In the genomic region with DNA sequence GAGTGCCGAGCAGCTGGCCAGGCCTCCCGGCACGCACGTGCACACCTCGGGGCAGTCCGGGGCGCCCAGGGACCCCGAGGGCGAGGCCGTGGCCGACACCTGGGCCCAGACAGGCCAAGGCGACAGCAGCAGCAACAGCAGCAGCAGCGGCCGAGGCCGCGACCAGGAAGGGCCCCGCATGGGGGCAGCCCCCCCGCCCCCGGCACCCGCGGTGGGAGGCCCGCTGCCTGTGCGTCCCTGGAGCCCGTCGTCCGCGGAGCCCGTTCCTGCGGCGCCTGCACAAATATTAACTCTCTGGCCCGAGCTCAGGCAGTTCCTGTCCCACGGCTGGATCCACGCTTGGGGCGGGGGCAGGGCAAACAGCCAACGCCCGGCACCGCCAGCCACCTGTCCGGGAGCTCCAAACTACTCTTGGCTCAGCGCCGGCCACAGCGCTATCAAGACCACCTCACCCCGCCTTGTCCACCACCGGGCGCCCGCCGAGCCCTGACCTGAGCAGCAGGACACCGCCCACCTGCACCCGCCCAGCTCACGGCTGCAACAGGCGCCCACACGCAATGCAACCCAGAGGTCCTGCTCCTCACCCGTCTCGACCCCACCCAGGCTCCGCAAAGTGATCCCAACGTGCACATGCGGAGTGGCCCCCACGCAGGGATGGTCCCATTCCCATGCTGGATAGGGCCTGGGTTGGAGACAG, we compare ENCODE assay signal across 1 cellular context.
TF ChIP-seq lines count a peak whose summit lies in the region.

A gene with protein sequence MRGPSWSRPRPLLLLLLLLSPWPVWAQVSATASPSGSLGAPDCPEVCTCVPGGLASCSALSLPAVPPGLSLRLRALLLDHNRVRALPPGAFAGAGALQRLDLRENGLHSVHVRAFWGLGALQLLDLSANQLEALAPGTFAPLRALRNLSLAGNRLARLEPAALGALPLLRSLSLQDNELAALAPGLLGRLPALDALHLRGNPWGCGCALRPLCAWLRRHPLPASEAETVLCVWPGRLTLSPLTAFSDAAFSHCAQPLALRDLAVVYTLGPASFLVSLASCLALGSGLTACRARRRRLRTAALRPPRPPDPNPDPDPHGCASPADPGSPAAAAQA (minus strand): TSS at position 288 of the 697 bp plus-strand sequence. CDS start 108 bp downstream, at position 180.

TF ChIP-seq in K562, 482 proteins besides CTCF, POLR2A, EP300 and RAD21:
- TF ChIP-seq PCBP1 (IDR thresholded peaks at IDR 0.05; ENCODE audit: low read depth, low read length, poor library complexity, severe bottlenecking) (peak; percentile 49), NRF1 (conservative IDR thresholded peaks at IDR 0.05 in 1 of 2, IDR thresholded peaks at IDR 0.05 in 1 of 2) (peak in 1 of 2 experiments; percentile 18; a peak in 1 of 4 replicates), XRCC3 (IDR thresholded peaks at IDR 0.05) (no peak)
- TF ChIP-seq, protein P1, sequence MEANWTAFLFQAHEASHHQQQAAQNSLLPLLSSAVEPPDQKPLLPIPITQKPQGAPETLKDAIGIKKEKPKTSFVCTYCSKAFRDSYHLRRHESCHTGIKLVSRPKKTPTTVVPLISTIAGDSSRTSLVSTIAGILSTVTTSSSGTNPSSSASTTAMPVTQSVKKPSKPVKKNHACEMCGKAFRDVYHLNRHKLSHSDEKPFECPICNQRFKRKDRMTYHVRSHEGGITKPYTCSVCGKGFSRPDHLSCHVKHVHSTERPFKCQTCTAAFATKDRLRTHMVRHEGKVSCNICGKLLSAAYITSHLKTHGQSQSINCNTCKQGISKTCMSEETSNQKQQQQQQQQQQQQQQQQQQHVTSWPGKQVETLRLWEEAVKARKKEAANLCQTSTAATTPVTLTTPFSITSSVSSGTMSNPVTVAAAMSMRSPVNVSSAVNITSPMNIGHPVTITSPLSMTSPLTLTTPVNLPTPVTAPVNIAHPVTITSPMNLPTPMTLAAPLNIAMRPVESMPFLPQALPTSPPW (CRISPR knock-in tag; IDR thresholded peaks at IDR 0.05), result 0 out of 2 replicates have a peak, but pooled peaks have one; percentile 16
